In genomic region chr5:81817980-81818379, GRCh38 we compare ENCODE assay signal across 21 cellular contexts.
DNase-seq lines count a peak whose midpoint lies in the region; ATAC-seq and TF ChIP-seq lines count a peak whose summit lies in the region.
"Had no signal": no experiment of that assay in that cellular context is flagged by ENCODE, and none has a peak within 500 bp of the region (broad histone marks: within the 10 kb centered on the region; RNA-seq: fewer than 3 reads in every experiment).

No MANE protein-coding gene starts in this region.

- no peak overlapping the region for H3K27ac ChIP-seq in gastroesophageal sphincter
- H3K27ac ChIP-seq: lower lobe of right lung, right lobe of liver had no signal

- H3K36me3 ChIP-seq in Loucy (ENCODE audit: insufficient read depth, low read length) (no peaks in the 10 kb centered on the region), gastroesophageal sphincter (no peaks in the 10 kb centered on the region)
- H3K36me3 ChIP-seq: lower lobe of right lung, right lobe of liver had no signal

- ATAC-seq in stimulated activated naive CD8-positive, alpha-beta T cell treated with anti-CD3 and anti-CD28 coated beads, Interleukin-15, amount 100 ng/mL, for 72 hours: peak; percentile 58
- no peak for ATAC-seq in stimulated activated naive CD8-positive, alpha-beta T cell treated with anti-CD3 and anti-CD28 coated beads, Interleukin-15, Interleukin-2, amounts not matched to agents 100 U/mL and 50 U/mL, for 24 hours
- no peak for ATAC-seq in activated naive CD8-positive, alpha-beta T cell treated with anti-CD3 and anti-CD28 coated beads, Interleukin-2, amount 50 U/mL, for 24 hours
- ATAC-seq in gastroesophageal sphincter (no peak), HG02610 (IDR thresholded peaks at IDR 0.05; ENCODE audit: unreplicated experiment) (no peak), HG03457 (IDR thresholded peaks at IDR 0.05; ENCODE audit: unreplicated experiment) (no peak)
- ATAC-seq: HCT116, lower lobe of right lung, right lobe of liver had no signal

- peaks cover 3% of the 10 kb centered on the region; the same call in 1 of the 2 replicates for H3K9me3 ChIP-seq in Loucy (ENCODE audit: insufficient read depth, low read depth, low read length)
- H3K9me3 ChIP-seq in gastroesophageal sphincter: no peaks in the 10 kb centered on the region
- H3K9me3 ChIP-seq: lower lobe of right lung, right lobe of liver had no signal

- TF ChIP-seq CTCF in Loucy (conservative IDR thresholded peaks at IDR 0.05; ENCODE audit: low read length): no peak
- TF ChIP-seq CTCF in gastroesophageal sphincter (IDR thresholded peaks at IDR 0.05): no peak

- H3K36me3 Mint-ChIP-seq in activated naive CD8-positive, alpha-beta T cell treated with anti-CD3 and anti-CD28 coated beads, Interleukin-2, amount 50 U/mL, for 24 hours (ENCODE audit: low read depth): no peaks in the 10 kb centered on the region

- no peaks in the 10 kb centered on the region for H3K79me2 ChIP-seq in Loucy (ENCODE audit: insufficient read depth, low read length)

- H3K27ac Mint-ChIP-seq in stimulated activated naive CD8-positive, alpha-beta T cell treated with anti-CD3 and anti-CD28 coated beads, Interleukin-15, amount 100 ng/mL, for 72 hours: no peak overlapping the region
- peak overlapping the region; percentile 34 for H3K27ac Mint-ChIP-seq in activated naive CD8-positive, alpha-beta T cell treated with anti-CD3 and anti-CD28 coated beads, Interleukin-2, amount 50 U/mL, for 24 hours
- H3K27ac Mint-ChIP-seq: dendritic cell treated with granulocyte-macrophage colony-stimulating factor and Interleukin-4, amounts not matched to agents 40 ng/mL and 50 ng/mL, for 4 days had no signal

- H3F3A ChIP-seq in Loucy (ENCODE audit: low read depth): 0 out of 2 replicates have a peak, but pooled peaks cover 2% of the 10 kb centered on the region

- H3K4me3 Mint-ChIP-seq in stimulated activated naive CD8-positive, alpha-beta T cell treated with anti-CD3 and anti-CD28 coated beads, Interleukin-15, amount 100 ng/mL, for 72 hours: no peak overlapping the region
- no peak overlapping the region for H3K4me3 Mint-ChIP-seq in activated naive CD8-positive, alpha-beta T cell treated with anti-CD3 and anti-CD28 coated beads, Interleukin-2, amount 50 U/mL, for 24 hours
- H3K4me3 Mint-ChIP-seq: dendritic cell treated with granulocyte-macrophage colony-stimulating factor and Interleukin-4, amounts not matched to agents 40 ng/mL and 50 ng/mL, for 4 days; stimulated activated naive CD8-positive, alpha-beta T cell treated with anti-CD3 and anti-CD28 coated beads, Interleukin-15, Interleukin-2, amounts not matched to agents 100 ng/mL and 50 ng/mL, for 24 hours had no signal

- H3K9me2 ChIP-seq in Loucy (replicated peaks; ENCODE audit: low read depth, low read length): no peaks in the 10 kb centered on the region

- no peak for DNase-seq in stimulated activated naive CD8-positive, alpha-beta T cell treated with anti-CD3 and anti-CD28 coated beads, Interleukin-15, amount 100 ng/mL, for 72 hours
- no peak for DNase-seq in stimulated activated naive CD8-positive, alpha-beta T cell treated with anti-CD3 and anti-CD28 coated beads, Interleukin-15, Interleukin-2, amounts not matched to agents 100 U/mL and 50 U/mL, for 24 hours
- no peak for DNase-seq in activated naive CD8-positive, alpha-beta T cell treated with anti-CD3 and anti-CD28 coated beads, Interleukin-2, amount 50 U/mL, for 24 hours
- no peak for DNase-seq in GOT3 (lab: John Stamatoyannopoulos, UW)
- DNase-seq: activated CD4-positive, CD25-positive, alpha-beta regulatory T cell treated with anti-CD3 and anti-CD28 coated beads, Interleukin-2, amount 50 U/mL, for 72 hours; activated T-cell treated with anti-CD3 and anti-CD28 coated beads for 4 hours; hippocampal formation; islet precursor cell; lower lobe of right lung; NCI-H187 treated with DMSO at 0.1 percent for 48 hours; NCI-H345; right lobe of liver; T-helper 9 cell; trophoblast cell had no signal

- 71 to 81% methylated on average over 5 of the region's 5 CpGs for WGBS in gastroesophageal sphincter (ENCODE audit: low coverage in 1 of 2), 2 donors

- no peak overlapping the region for H2AFZ ChIP-seq in Loucy (ENCODE audit: low read length)

- H3K27me3 ChIP-seq in Loucy (ENCODE audit: insufficient read depth, low read length, poor library complexity, severe bottlenecking) (no peaks in the 10 kb centered on the region), gastroesophageal sphincter (no peaks in the 10 kb centered on the region)
- H3K27me3 ChIP-seq: right lobe of liver had no signal

- no peaks in the 10 kb centered on the region for H3K27me3 Mint-ChIP-seq in stimulated activated naive CD8-positive, alpha-beta T cell treated with anti-CD3 and anti-CD28 coated beads, Interleukin-15, amount 100 ng/mL, for 72 hours
- H3K27me3 Mint-ChIP-seq in activated naive CD8-positive, alpha-beta T cell treated with anti-CD3 and anti-CD28 coated beads, Interleukin-2, amount 50 U/mL, for 24 hours: no peaks in the 10 kb centered on the region
- H3K27me3 Mint-ChIP-seq: dendritic cell treated with granulocyte-macrophage colony-stimulating factor and Interleukin-4, amounts not matched to agents 40 ng/mL and 50 ng/mL, for 4 days; stimulated activated naive CD8-positive, alpha-beta T cell treated with anti-CD3 and anti-CD28 coated beads, Interleukin-15, Interleukin-2, amounts not matched to agents 100 ng/mL and 50 ng/mL, for 24 hours had no signal

- peaks cover 42% of the 10 kb centered on the region for H3K4me1 Mint-ChIP-seq in stimulated activated naive CD8-positive, alpha-beta T cell treated with anti-CD3 and anti-CD28 coated beads, Interleukin-15, amount 100 ng/mL, for 72 hours
- H3K4me1 Mint-ChIP-seq in activated naive CD8-positive, alpha-beta T cell treated with anti-CD3 and anti-CD28 coated beads, Interleukin-2, amount 50 U/mL, for 24 hours: peaks cover 30% of the 10 kb centered on the region

- TF ChIP-seq EP300 in gastroesophageal sphincter (IDR thresholded peaks at IDR 0.05): no peak

- H3K4me3 ChIP-seq in Loucy (ENCODE audit: low read length, poor library complexity, severe bottlenecking) (peak overlapping the region; percentile 36), gastroesophageal sphincter (no peak overlapping the region)
- H3K4me3 ChIP-seq: lower lobe of right lung, right lobe of liver had no signal

- peaks cover 0 to 10% of the 10 kb centered on the region in 2 donors for H3K9me3 Mint-ChIP-seq in stimulated activated naive CD8-positive, alpha-beta T cell treated with anti-CD3 and anti-CD28 coated beads, Interleukin-15, amount 100 ng/mL, for 72 hours
- H3K9me3 Mint-ChIP-seq in activated naive CD8-positive, alpha-beta T cell treated with anti-CD3 and anti-CD28 coated beads, Interleukin-2, amount 50 U/mL, for 24 hours: peaks cover 4% of the 10 kb centered on the region
- H3K9me3 Mint-ChIP-seq: dendritic cell treated with granulocyte-macrophage colony-stimulating factor and Interleukin-4, amounts not matched to agents 40 ng/mL and 50 ng/mL, for 4 days; stimulated activated naive CD8-positive, alpha-beta T cell treated with anti-CD3 and anti-CD28 coated beads, Interleukin-15, Interleukin-2, amounts not matched to agents 100 ng/mL and 50 ng/mL, for 24 hours had no signal

- H4K20me1 ChIP-seq in Loucy (ENCODE audit: insufficient read depth, low read length, poor library complexity, severe bottlenecking): no peaks in the 10 kb centered on the region

- TF ChIP-seq POLR2A in gastroesophageal sphincter (IDR thresholded peaks at IDR 0.05): no peak

- H3K4me1 ChIP-seq in Loucy (ENCODE audit: insufficient read depth, low read length, poor library complexity, severe bottlenecking) (peaks cover 44% of the 10 kb centered on the region), gastroesophageal sphincter (no peaks in the 10 kb centered on the region)
- H3K4me1 ChIP-seq: lower lobe of right lung, right lobe of liver had no signal

- peak overlapping the region; percentile 10 for H3K9ac ChIP-seq in Loucy (ENCODE audit: low read depth, low read length, poor library complexity, severe bottlenecking)

- peak overlapping the region; percentile 52 for H3K4me2 ChIP-seq in Loucy (ENCODE audit: low read depth, low read length, poor library complexity, severe bottlenecking)
